In genomic region chr12:123284669-123285068, GRCh38 we compare ENCODE assay signal across 27 cellular contexts.
"Had no signal": no experiment of that assay in that cellular context is flagged by ENCODE, and none has a peak within 500 bp of the region (broad histone marks: within the 10 kb centered on the region; RNA-seq: fewer than 3 reads in every experiment).

No MANE protein-coding gene starts in this region.

- H3K36me3 Mint-ChIP-seq: naive B cell had no signal

- H3K9me3 ChIP-seq: colonic mucosa, esophagus squamous epithelium, gastrocnemius medialis, heart right ventricle, left lung, lower lobe of right lung, mucosa of descending colon had no signal

- H3K9me3 Mint-ChIP-seq: dendritic cell treated with granulocyte-macrophage colony-stimulating factor and Interleukin-4, amounts not matched to agents 40 ng/mL and 50 ng/mL, for 4 days; effector memory CD8-positive, alpha-beta T cell; endodermal cell; mesothelial cell of epicardium; naive B cell had no signal

- H3K4me3 Mint-ChIP-seq: dendritic cell treated with granulocyte-macrophage colony-stimulating factor and Interleukin-4, amounts not matched to agents 40 ng/mL and 50 ng/mL, for 4 days; effector memory CD8-positive, alpha-beta T cell; endodermal cell; mesothelial cell of epicardium; naive B cell had no signal

- H3K36me3 ChIP-seq: colonic mucosa, gastrocnemius medialis had no signal

- H3K27me3 Mint-ChIP-seq: dendritic cell treated with granulocyte-macrophage colony-stimulating factor and Interleukin-4, amounts not matched to agents 40 ng/mL and 50 ng/mL, for 4 days; effector memory CD8-positive, alpha-beta T cell; naive B cell had no signal

- H3K27ac Mint-ChIP-seq: dendritic cell treated with granulocyte-macrophage colony-stimulating factor and Interleukin-4, amounts not matched to agents 40 ng/mL and 50 ng/mL, for 4 days; endodermal cell; mesothelial cell of epicardium had no signal

- H3K27ac ChIP-seq: colonic mucosa, epithelial cell of prostate, esophagus squamous epithelium, gastrocnemius medialis, heart right ventricle, left lung, lower lobe of right lung had no signal

- H3K4me1 ChIP-seq: colonic mucosa, esophagus squamous epithelium, gastrocnemius medialis, left lung, lower lobe of right lung had no signal

- H3K27me3 ChIP-seq: colonic mucosa, esophagus squamous epithelium, gastrocnemius medialis, heart right ventricle, left lung had no signal

- H3K4me3 ChIP-seq: colonic mucosa, esophagus squamous epithelium, gastrocnemius medialis, heart right ventricle, left lung, lower lobe of right lung, mucosa of descending colon had no signal

- FAIRE-seq: endometrium, islet of Langerhans, keratinocyte had no signal

- DNase-seq: colonic mucosa; cortex of kidney; effector CD8-positive, alpha-beta T cell; effector memory CD8-positive, alpha-beta T cell; endodermal cell; erythroblast; esophagus squamous epithelium; foreskin fibroblast; foreskin melanocyte; gastrocnemius medialis; glutamatergic neuron; heart right ventricle; hippocampal formation; left cardiac atrium; left ventricle myocardium superior; lower lobe of right lung; mesenchymal stem cell; mucosa of descending colon; naive B cell had no signal

- ATAC-seq: effector memory CD8-positive, alpha-beta T cell; esophagus mucosa; gastrocnemius medialis; heart right ventricle; left cardiac atrium; left lung; left ventricle myocardium superior; lower lobe of right lung; mucosa of descending colon had no signal

- H3K4me1 Mint-ChIP-seq: endodermal cell, mesothelial cell of epicardium, naive B cell had no signal
